In the genomic region with DNA sequence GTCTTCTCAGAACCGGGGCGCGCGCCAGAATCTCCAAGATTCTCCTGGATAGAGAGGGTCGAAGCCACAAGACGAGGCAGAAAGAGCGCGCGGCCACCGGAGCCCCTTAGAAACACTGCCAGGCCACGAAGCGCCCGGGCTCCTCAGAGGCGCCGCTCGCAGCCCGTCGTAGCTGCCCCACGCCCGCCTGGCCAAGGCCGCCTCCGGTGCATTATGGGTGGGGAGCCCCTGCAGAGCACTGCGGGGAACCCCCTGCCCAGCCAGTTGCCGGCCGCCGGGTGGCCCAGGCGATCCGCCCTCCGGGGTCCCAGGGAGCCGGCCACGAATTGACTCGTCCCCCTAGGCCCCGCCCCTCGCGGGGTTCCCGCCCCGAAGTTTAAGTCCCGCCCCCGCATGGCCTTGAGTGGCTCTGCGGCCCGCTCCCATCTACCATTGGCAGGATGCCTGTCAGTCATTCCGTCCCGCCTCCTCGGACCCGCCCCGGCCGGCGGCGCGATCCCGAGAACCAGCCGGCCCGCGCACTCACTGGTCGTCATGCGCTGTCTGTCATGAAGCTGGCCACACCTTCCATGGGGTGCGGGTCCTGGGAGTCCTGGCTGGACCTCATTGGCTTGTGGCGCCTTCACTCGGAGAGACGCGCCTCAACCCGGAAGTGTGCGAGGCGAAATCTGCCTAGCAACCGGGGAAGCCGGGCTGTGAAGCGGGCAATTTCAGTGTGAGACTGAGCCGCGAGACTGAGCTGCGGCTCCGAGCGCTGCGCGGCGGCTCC, we compare ENCODE assay signal across 1 cellular context.
A peak's percentile ranks its signal among the peaks of the same experiment; 100 is the strongest.
TF ChIP-seq lines count a peak whose summit lies in the region.

No MANE protein-coding gene starts in this region.

TF ChIP-seq in HepG2, 621 proteins besides CTCF, POLR2A, EP300 and RAD21 (continued from another document):
- TF ChIP-seq, protein P1, sequence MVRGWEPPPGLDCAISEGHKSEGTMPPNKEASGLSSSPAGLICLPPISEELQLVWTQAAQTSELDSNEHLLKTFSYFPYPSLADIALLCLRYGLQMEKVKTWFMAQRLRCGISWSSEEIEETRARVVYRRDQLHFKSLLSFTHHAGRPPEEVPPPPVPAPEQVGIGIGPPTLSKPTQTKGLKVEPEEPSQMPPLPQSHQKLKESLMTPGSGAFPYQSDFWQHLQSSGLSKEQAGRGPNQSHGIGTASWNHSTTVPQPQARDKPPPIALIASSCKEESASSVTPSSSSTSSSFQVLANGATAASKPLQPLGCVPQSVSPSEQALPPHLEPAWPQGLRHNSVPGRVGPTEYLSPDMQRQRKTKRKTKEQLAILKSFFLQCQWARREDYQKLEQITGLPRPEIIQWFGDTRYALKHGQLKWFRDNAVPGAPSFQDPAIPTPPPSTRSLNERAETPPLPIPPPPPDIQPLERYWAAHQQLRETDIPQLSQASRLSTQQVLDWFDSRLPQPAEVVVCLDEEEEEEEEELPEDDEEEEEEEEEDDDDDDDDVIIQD (CRISPR knock-in tag; IDR thresholded peaks at IDR 0.05; ENCODE audit: low read depth): 0 out of 2 replicates have a peak, but pooled peaks have one; percentile 57
- peak; percentile 100 for TF ChIP-seq ELF1 (CRISPR knock-in tag; IDR thresholded peaks at IDR 0.05)
- TF ChIP-seq ZFX (CRISPR knock-in tag; IDR thresholded peaks at IDR 0.05; ENCODE audit: low read depth): peak; percentile 39; the same call in 1 of the 2 replicates
- TF ChIP-seq KLF12 (CRISPR knock-in tag; IDR thresholded peaks at IDR 0.05; ENCODE audit: borderline replicate concordance): no peak
- TF ChIP-seq SIN3B (IDR thresholded peaks at IDR 0.05; ENCODE audit: low read length): 0 out of 2 replicates have a peak, but pooled peaks have one; percentile 60
- TF ChIP-seq RFX1 (IDR thresholded peaks at IDR 0.05): peak; percentile 64; the same call in 1 of the 2 replicates
- TF ChIP-seq MYC (CRISPR knock-in tag; IDR thresholded peaks at IDR 0.05; ENCODE audit: borderline replicate concordance): peak; percentile 32; the same call in 1 of the 2 replicates
- TF ChIP-seq NFKB2 (CRISPR knock-in tag; IDR thresholded peaks at IDR 0.05; ENCODE audit: borderline replicate concordance): 0 out of 2 replicates have a peak, but pooled peaks have one; percentile 18
- TF ChIP-seq TAF1 (CRISPR knock-in tag; IDR thresholded peaks at IDR 0.05): peak; percentile 41; the same call in 1 of the 2 replicates
- TF ChIP-seq CREM (IDR thresholded peaks at IDR 0.05): peak; percentile 81
- TF ChIP-seq CREM (CRISPR knock-in tag; IDR thresholded peaks at IDR 0.05): 0 out of 2 replicates have a peak, but pooled peaks have one; percentile 57
- TF ChIP-seq ZFY (CRISPR knock-in tag; IDR thresholded peaks at IDR 0.05): peak; percentile 43; the same call in 1 of the 2 replicates
- TF ChIP-seq, protein P2, sequence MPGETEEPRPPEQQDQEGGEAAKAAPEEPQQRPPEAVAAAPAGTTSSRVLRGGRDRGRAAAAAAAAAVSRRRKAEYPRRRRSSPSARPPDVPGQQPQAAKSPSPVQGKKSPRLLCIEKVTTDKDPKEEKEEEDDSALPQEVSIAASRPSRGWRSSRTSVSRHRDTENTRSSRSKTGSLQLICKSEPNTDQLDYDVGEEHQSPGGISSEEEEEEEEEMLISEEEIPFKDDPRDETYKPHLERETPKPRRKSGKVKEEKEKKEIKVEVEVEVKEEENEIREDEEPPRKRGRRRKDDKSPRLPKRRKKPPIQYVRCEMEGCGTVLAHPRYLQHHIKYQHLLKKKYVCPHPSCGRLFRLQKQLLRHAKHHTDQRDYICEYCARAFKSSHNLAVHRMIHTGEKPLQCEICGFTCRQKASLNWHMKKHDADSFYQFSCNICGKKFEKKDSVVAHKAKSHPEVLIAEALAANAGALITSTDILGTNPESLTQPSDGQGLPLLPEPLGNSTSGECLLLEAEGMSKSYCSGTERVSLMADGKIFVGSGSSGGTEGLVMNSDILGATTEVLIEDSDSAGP (CRISPR knock-in tag; IDR thresholded peaks at IDR 0.05; ENCODE audit: borderline replicate concordance): peak; percentile 34; the same call in 1 of the 2 replicates
- TF ChIP-seq TMF1 (CRISPR knock-in tag; IDR thresholded peaks at IDR 0.05; ENCODE audit: low read depth): 0 out of 2 replicates have a peak, but pooled peaks have one; percentile 54
- TF ChIP-seq THAP11 (CRISPR knock-in tag; IDR thresholded peaks at IDR 0.05): peak; percentile 79
- TF ChIP-seq, protein P3, sequence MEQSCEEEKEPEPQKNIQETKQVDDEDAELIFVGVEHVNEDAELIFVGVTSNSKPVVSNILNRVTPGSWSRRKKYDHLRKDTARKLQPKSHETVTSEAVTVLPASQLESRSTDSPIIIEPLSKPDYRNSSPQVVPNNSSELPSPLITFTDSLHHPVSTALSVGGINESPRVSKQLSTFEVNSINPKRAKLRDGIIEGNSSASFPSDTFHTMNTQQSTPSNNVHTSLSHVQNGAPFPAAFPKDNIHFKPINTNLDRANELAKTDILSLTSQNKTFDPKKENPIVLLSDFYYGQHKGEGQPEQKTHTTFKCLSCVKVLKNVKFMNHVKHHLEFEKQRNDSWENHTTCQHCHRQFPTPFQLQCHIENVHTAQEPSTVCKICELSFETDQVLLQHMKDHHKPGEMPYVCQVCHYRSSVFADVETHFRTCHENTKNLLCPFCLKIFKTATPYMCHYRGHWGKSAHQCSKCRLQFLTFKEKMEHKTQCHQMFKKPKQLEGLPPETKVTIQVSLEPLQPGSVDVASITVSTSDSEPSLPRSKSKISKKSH (CRISPR knock-in tag; IDR thresholded peaks at IDR 0.05; ENCODE audit: borderline replicate concordance): no peak
- TF ChIP-seq ARNT2 (CRISPR knock-in tag; IDR thresholded peaks at IDR 0.05; ENCODE audit: low read depth): peak; percentile 74
- 0 out of 2 replicates have a peak, but pooled peaks have one; percentile 43 for TF ChIP-seq FOXA3 (CRISPR knock-in tag; IDR thresholded peaks at IDR 0.05)
- peak; percentile 38 for TF ChIP-seq FOSL2 (CRISPR knock-in tag; IDR thresholded peaks at IDR 0.05)
- TF ChIP-seq, protein P4, sequence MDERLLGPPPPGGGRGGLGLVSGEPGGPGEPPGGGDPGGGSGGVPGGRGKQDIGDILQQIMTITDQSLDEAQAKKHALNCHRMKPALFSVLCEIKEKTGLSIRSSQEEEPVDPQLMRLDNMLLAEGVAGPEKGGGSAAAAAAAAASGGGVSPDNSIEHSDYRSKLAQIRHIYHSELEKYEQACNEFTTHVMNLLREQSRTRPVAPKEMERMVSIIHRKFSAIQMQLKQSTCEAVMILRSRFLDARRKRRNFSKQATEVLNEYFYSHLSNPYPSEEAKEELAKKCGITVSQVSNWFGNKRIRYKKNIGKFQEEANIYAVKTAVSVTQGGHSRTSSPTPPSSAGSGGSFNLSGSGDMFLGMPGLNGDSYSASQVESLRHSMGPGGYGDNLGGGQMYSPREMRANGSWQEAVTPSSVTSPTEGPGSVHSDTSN (CRISPR knock-in tag; IDR thresholded peaks at IDR 0.05): peak; percentile 99
- TF ChIP-seq, protein P5, sequence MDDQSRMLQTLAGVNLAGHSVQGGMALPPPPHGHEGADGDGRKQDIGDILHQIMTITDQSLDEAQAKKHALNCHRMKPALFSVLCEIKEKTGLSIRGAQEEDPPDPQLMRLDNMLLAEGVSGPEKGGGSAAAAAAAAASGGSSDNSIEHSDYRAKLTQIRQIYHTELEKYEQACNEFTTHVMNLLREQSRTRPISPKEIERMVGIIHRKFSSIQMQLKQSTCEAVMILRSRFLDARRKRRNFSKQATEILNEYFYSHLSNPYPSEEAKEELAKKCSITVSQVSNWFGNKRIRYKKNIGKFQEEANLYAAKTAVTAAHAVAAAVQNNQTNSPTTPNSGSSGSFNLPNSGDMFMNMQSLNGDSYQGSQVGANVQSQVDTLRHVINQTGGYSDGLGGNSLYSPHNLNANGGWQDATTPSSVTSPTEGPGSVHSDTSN (CRISPR knock-in tag; IDR thresholded peaks at IDR 0.05; ENCODE audit: borderline replicate concordance): peak; percentile 99; the same call in 1 of the 2 replicates
- TF ChIP-seq SMAD1 (CRISPR knock-in tag; IDR thresholded peaks at IDR 0.05; ENCODE audit: borderline replicate concordance, low read depth): peak; percentile 53; the same call in 1 of the 2 replicates
- no peak for TF ChIP-seq ZNF276 (CRISPR knock-in tag; IDR thresholded peaks at IDR 0.05; ENCODE audit: low read depth)
- TF ChIP-seq PCBP1 (IDR thresholded peaks at IDR 0.05; ENCODE audit: borderline replicate concordance, low read depth, low read length): peak; percentile 98
- peak; percentile 27; the same call in 1 of the 2 replicates for TF ChIP-seq BHLHE40 (IDR thresholded peaks at IDR 0.05; ENCODE audit: low read length)
- no peak for TF ChIP-seq ZC3H13 (CRISPR knock-in tag; IDR thresholded peaks at IDR 0.05)
- no peak for TF ChIP-seq NRL (CRISPR knock-in tag; IDR thresholded peaks at IDR 0.05; ENCODE audit: borderline replicate concordance)
- peak; percentile 37; the same call in 1 of the 2 replicates for TF ChIP-seq REPIN1 (CRISPR knock-in tag; IDR thresholded peaks at IDR 0.05; ENCODE audit: borderline replicate concordance, low read depth)
- TF ChIP-seq, protein P6, sequence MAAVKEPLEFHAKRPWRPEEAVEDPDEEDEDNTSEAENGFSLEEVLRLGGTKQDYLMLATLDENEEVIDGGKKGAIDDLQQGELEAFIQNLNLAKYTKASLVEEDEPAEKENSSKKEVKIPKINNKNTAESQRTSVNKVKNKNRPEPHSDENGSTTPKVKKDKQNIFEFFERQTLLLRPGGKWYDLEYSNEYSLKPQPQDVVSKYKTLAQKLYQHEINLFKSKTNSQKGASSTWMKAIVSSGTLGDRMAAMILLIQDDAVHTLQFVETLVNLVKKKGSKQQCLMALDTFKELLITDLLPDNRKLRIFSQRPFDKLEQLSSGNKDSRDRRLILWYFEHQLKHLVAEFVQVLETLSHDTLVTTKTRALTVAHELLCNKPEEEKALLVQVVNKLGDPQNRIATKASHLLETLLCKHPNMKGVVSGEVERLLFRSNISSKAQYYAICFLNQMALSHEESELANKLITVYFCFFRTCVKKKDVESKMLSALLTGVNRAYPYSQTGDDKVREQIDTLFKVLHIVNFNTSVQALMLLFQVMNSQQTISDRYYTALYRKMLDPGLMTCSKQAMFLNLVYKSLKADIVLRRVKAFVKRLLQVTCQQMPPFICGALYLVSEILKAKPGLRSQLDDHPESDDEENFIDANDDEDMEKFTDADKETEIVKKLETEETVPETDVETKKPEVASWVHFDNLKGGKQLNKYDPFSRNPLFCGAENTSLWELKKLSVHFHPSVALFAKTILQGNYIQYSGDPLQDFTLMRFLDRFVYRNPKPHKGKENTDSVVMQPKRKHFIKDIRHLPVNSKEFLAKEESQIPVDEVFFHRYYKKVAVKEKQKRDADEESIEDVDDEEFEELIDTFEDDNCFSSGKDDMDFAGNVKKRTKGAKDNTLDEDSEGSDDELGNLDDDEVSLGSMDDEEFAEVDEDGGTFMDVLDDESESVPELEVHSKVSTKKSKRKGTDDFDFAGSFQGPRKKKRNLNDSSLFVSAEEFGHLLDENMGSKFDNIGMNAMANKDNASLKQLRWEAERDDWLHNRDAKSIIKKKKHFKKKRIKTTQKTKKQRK (IDR thresholded peaks at IDR 0.05; ENCODE audit: low read length): peak; percentile 81; the same call in 1 of the 2 replicates
- peak; percentile 23; the same call in 1 of the 2 replicates for TF ChIP-seq KMT2A (CRISPR knock-in tag; IDR thresholded peaks at IDR 0.05)
- TF ChIP-seq, protein P7, sequence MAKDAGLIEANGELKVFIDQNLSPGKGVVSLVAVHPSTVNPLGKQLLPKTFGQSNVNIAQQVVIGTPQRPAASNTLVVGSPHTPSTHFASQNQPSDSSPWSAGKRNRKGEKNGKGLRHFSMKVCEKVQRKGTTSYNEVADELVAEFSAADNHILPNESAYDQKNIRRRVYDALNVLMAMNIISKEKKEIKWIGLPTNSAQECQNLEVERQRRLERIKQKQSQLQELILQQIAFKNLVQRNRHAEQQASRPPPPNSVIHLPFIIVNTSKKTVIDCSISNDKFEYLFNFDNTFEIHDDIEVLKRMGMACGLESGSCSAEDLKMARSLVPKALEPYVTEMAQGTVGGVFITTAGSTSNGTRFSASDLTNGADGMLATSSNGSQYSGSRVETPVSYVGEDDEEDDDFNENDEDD (CRISPR knock-in tag; IDR thresholded peaks at IDR 0.05; ENCODE audit: borderline replicate concordance): peak; percentile 93
- peak; percentile 99 for TF ChIP-seq RFXANK (CRISPR knock-in tag; IDR thresholded peaks at IDR 0.05)
- TF ChIP-seq, protein P8, sequence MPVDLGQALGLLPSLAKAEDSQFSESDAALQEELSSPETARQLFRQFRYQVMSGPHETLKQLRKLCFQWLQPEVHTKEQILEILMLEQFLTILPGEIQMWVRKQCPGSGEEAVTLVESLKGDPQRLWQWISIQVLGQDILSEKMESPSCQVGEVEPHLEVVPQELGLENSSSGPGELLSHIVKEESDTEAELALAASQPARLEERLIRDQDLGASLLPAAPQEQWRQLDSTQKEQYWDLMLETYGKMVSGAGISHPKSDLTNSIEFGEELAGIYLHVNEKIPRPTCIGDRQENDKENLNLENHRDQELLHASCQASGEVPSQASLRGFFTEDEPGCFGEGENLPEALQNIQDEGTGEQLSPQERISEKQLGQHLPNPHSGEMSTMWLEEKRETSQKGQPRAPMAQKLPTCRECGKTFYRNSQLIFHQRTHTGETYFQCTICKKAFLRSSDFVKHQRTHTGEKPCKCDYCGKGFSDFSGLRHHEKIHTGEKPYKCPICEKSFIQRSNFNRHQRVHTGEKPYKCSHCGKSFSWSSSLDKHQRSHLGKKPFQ (CRISPR knock-in tag; IDR thresholded peaks at IDR 0.05; ENCODE audit: insufficient replicate concordance): no peak
- peak; percentile 86 for TF ChIP-seq ZHX1 (CRISPR knock-in tag; IDR thresholded peaks at IDR 0.05; ENCODE audit: low read depth)
- TF ChIP-seq POGZ (CRISPR knock-in tag; IDR thresholded peaks at IDR 0.05): no peak; the same call in none of the 2 replicates
TF ChIP-seq in HepG2: peak in this region for 135.
